In the genomic region with DNA sequence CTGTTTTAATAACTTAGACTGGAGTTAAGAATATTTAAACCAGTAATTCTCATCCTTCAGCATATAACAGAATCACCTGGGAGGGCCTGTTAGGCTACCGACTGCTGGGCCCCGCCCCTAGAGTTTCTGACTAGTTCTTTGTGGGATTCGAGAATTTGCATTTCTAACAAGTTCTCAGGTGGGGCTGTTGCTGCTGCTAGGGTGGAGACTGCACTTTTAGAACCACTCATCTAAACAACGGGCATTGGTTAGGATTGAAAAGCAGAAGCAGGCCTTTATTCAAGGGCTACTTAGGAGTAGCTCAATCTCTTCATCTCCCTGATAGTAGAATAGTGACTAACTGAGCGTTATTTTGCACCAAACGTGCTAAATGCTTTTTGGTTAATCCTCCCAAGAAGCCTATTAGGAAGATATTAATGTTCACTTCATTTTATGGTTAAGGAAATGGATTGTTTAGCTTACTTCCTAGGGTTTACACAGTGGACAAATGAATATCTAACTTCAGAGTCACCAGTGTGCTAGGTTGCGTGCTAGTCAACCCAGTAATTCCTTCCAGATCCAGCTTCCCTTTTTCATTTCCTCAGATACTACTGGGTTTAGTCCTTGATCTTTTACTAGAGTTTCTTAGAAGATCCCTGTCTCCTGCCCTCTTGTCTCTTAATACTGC, we compare ENCODE assay signal across 11 cellular contexts. TPM values are rescaled to one million over a fixed set of nuclear protein-coding genes. Genes with fewer than 3 reads are reported as not detected.
DNase-seq lines count a peak whose midpoint lies in the region; ATAC-seq, FAIRE-seq and TF ChIP-seq lines count a peak whose summit lies in the region.
"Had no signal": no experiment of that assay in that cellular context is flagged by ENCODE, and none has a peak within 500 bp of the region (broad histone marks: within the 10 kb centered on the region; RNA-seq: fewer than 3 reads in every experiment).

No MANE protein-coding gene starts in this region.

- H3K4me3 ChIP-seq in GM12864 (ENCODE audit: low read depth, low read length) (no peak overlapping the region; the same call in 1 of the 2 replicates), SJCRH30 (no peak overlapping the region)
- H3K4me3 ChIP-seq: thoracic aorta had no signal

- H3K9me3 ChIP-seq in SJCRH30 (replicated peaks): no peaks in the 10 kb centered on the region
- H3K9me3 ChIP-seq: thoracic aorta had no signal

- H3K27me3 ChIP-seq in SJCRH30: no peaks in the 10 kb centered on the region

- no peaks in the 10 kb centered on the region for H3K9me3 Mint-ChIP-seq in dendritic cell treated with granulocyte-macrophage colony-stimulating factor and Interleukin-4, amounts not matched to agents 40 ng/mL and 50 ng/mL, for 4 days

- no peak overlapping the region for H3K4me3 Mint-ChIP-seq in dendritic cell treated with granulocyte-macrophage colony-stimulating factor and Interleukin-4, amounts not matched to agents 40 ng/mL and 50 ng/mL, for 4 days
- H3K4me3 Mint-ChIP-seq: activated CD8-positive, alpha-beta memory T cell treated with anti-CD3 and anti-CD28 coated beads, Interleukin-2, amount 10 ng/mL, durations not matched to agents 7 days and 5 days had no signal

- no peak for FAIRE-seq in HTR-8/SVneo (lab: Jason Lieb, UNC)

- peaks cover 21% of the 10 kb centered on the region for H3K4me1 Mint-ChIP-seq in dendritic cell treated with granulocyte-macrophage colony-stimulating factor and Interleukin-4, amounts not matched to agents 40 ng/mL and 50 ng/mL, for 4 days (ENCODE audit: low read depth)
- H3K4me1 Mint-ChIP-seq: activated CD8-positive, alpha-beta memory T cell treated with anti-CD3 and anti-CD28 coated beads, Interleukin-2, amount 10 ng/mL, durations not matched to agents 7 days and 5 days had no signal

- H3K27ac ChIP-seq in SJCRH30: no peak overlapping the region
- H3K27ac ChIP-seq: C4-2B, thoracic aorta had no signal

- TF ChIP-seq CTCF in GM12864 (IDR thresholded peaks at IDR 0.05; ENCODE audit: low read depth, low read length, missing control alignments): no peak

- DNase-seq in GM12864 (ENCODE audit: low read depth) (peak; percentile 75), HTR-8/SVneo (ENCODE audit: insufficient read length, low spot score) (no peak), SJCRH30 (no peak), kidney tubule cell (ENCODE audit: low spot score) (no peak)
- DNase-seq in central memory CD4-positive, alpha-beta T cell: no peak
- DNase-seq: activated CD8-positive, alpha-beta memory T cell treated with anti-CD3 and anti-CD28 coated beads, Interleukin-2, amount 10 ng/mL, durations not matched to agents 7 days and 5 days had no signal

- H3K27me3 Mint-ChIP-seq in dendritic cell treated with granulocyte-macrophage colony-stimulating factor and Interleukin-4, amounts not matched to agents 40 ng/mL and 50 ng/mL, for 4 days: no peaks in the 10 kb centered on the region
- H3K27me3 Mint-ChIP-seq: activated CD8-positive, alpha-beta memory T cell treated with anti-CD3 and anti-CD28 coated beads, Interleukin-2, amount 10 ng/mL, durations not matched to agents 7 days and 5 days had no signal

- peak overlapping the region; percentile 49 for H3K27ac Mint-ChIP-seq in dendritic cell treated with granulocyte-macrophage colony-stimulating factor and Interleukin-4, amounts not matched to agents 40 ng/mL and 50 ng/mL, for 4 days
- H3K27ac Mint-ChIP-seq: activated CD8-positive, alpha-beta memory T cell treated with anti-CD3 and anti-CD28 coated beads, Interleukin-2, amount 10 ng/mL, durations not matched to agents 7 days and 5 days had no signal

- peaks cover 12% of the 10 kb centered on the region for H3K36me3 Mint-ChIP-seq in dendritic cell treated with granulocyte-macrophage colony-stimulating factor and Interleukin-4, amounts not matched to agents 40 ng/mL and 50 ng/mL, for 4 days (ENCODE audit: low read depth)

- ATAC-seq in GM21423 (IDR thresholded peaks at IDR 0.05; ENCODE audit: unreplicated experiment) (peak; percentile 93), HG03378 (IDR thresholded peaks at IDR 0.05; ENCODE audit: unreplicated experiment) (peak; percentile 95)
- ATAC-seq: activated CD8-positive, alpha-beta memory T cell treated with anti-CD3 and anti-CD28 coated beads, Interleukin-2, amount 10 ng/mL, durations not matched to agents 7 days and 5 days had no signal

- H3K36me3 ChIP-seq in SJCRH30: 0 out of 2 replicates have a peak, but pooled peaks cover 7% of the 10 kb centered on the region
- H3K36me3 ChIP-seq: thoracic aorta had no signal

- intact Hi-C loops in dendritic cell treated with granulocyte-macrophage colony-stimulating factor and Interleukin-4, amounts not matched to agents 40 ng/mL and 50 ng/mL, for 4 days (cut with micrococcal nuclease): no loop called here

- H3K4me1 ChIP-seq in SJCRH30: no peaks in the 10 kb centered on the region

RNA-seq across cellular contexts. Expression of a gene that starts 31.1 kb away (rescaled TPM):
- 70.7 and 76.1 TPM in 2 replicates for total RNA-seq in SJCRH30 (2014; rRNA removed; shearing (Covaris generic))

RNA-seq across cellular contexts. Expression of a gene that starts 32.8 kb away (rescaled TPM):
- total RNA-seq in SJCRH30 (2014; rRNA removed; shearing (Covaris generic)): 35.3 and 38.8 TPM in 2 replicates
